ENCODE assay signal across 8 cellular contexts in the genomic region with DNA sequence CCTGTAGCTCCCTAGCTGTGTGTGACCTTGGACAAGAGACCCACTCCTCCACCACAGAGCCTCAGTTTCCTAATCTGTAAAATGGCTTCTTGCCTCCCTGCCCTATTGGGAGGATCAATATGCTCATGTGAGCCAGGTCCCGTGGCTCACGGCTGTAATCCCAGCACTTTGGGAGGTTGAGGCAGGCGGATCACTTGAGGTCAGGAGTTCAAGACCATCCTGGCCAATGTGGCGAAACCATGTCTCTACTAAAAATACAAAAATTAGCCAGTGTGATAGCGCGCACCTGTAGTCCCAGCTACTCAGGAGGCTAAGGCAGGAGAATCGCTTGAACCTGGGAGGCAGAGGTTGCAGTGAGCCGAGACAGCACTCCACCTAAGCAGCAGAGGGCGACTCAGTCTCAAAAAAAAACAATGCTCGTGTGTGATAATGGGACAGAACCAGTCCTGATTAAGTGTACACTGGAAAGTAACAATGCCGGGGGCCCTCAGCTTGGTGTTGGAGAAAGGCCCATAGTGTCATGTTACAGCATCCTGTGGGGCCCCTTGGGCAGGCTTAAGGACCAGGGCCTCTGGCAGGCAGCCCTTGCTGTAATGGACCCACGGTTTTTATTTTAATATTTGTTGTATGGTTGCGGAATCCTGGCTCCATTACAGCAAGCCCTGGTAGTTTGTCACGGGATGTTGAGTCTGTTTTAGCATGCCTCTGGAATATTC. TPM values are rescaled to one million over a fixed set of nuclear protein-coding genes. Genes with fewer than 3 reads are reported as not detected.
DNase-seq lines count a peak whose midpoint lies in the region; ATAC-seq, FAIRE-seq and TF ChIP-seq lines count a peak whose summit lies in the region.

No MANE protein-coding gene starts in this region.

- TF ChIP-seq CTCF in SU-DHL-6 (IDR thresholded peaks at IDR 0.05; ENCODE audit: insufficient read depth, low read length, poor library complexity, severe bottlenecking) = peak; percentile 30
- peak; percentile 81 for TF ChIP-seq CTCF in HepG2 (CRISPR knock-in tag; IDR thresholded peaks at IDR 0.05)
- peak; percentile 17 to 76 (median 51) for TF ChIP-seq CTCF in thyroid gland (IDR thresholded peaks at IDR 0.05)

- H3F3A ChIP-seq in SU-DHL-6 (ENCODE audit: insufficient read depth) = peaks cover 34% of the 10 kb centered on the region

- ATAC-seq in HepG2 (peak; percentile 62), HG02981 (IDR thresholded peaks at IDR 0.05; ENCODE audit: unreplicated experiment) (no peak)

- H3K4me1 ChIP-seq in HepG2 (ENCODE audit: insufficient read depth, low read length) (peaks cover 57% of the 10 kb centered on the region), thyroid gland (peaks cover 4 to 18% of the 10 kb centered on the region in 2 donors)

- intact Hi-C loops in HepG2 (cut with micrococcal nuclease; ENCODE audit: unreplicated experiment) = loop anchor here (1.0 kb wide), 1 partner anchor 67 kb away; no protein-coding TSS in a partner anchor
- intact Hi-C loops in thyroid gland (cut with DNase I) = loop anchor here (2.0 kb wide), 1 partner anchor 44 kb away; no protein-coding TSS in a partner anchor
- intact Hi-C loops in posterior vena cava (cut with DNase I) = no loop called here

- no peak overlapping the region for H3K4me2 ChIP-seq in SU-DHL-6 (ENCODE audit: low read depth, low read length, poor library complexity, severe bottlenecking)
- peak overlapping the region; percentile 68 for H3K4me2 ChIP-seq in HepG2 (ENCODE audit: low read depth, low read length)

- no peak overlapping the region for H3K4me3 ChIP-seq in SU-DHL-6 (ENCODE audit: insufficient read depth, low read length, poor library complexity, severe bottlenecking)
- H3K4me3 ChIP-seq in HepG2 (replicated peaks in 1 of 3; ENCODE audit: insufficient read depth in 1 of 3, low read depth in 2 of 3, low read length in 3 of 3) = peak overlapping the region in 1 of 3 experiments; percentile 46; a peak in 1 of 6 replicates
- H3K4me3 ChIP-seq in thyroid gland (replicated peaks in 1 of 3) = no peak overlapping the region

- no TSS peak for BruUV-seq in HepG2 (replicated peaks; lab: Mats Ljungman, UMichigan)

- CTCF ChIA-PET in HepG2 (lab: Yijun Ruan, JAX; ENCODE audit: low intra/inter-chr PET ratio, low total read pairs) = interaction anchor here (0.9 to 2.5 kb wide), 2 partner anchors 36 to 44 kb away, joined by 3 to 28 read pairs; no protein-coding TSS in a partner anchor

- in situ Hi-C loops in T47D (cut with HindIII; ENCODE audit: low pct_unique_long_range_greater_than_20kb, low sequenced_read_pairs) (no loop called here), HepG2 (cut with HindIII; ENCODE audit: extremely low pct_ligation_motif_present, low pct_unique_long_range_greater_than_20kb) (no loop called here)

- peak; percentile 68 for TF ChIP-seq RAD21 in HepG2 (CRISPR knock-in tag; IDR thresholded peaks at IDR 0.05)

- H3K9me2 ChIP-seq in SU-DHL-6 (replicated peaks; ENCODE audit: insufficient read depth, low read length) = no peaks in the 10 kb centered on the region

- 26% methylated on average over 11 of the region's 14 CpGs for WGBS in HepG2 (ENCODE audit: low lambda C conversion rate)
- 39 to 42% methylated on average over 14 of the region's 14 CpGs for WGBS in thyroid gland, 2 donors

- no peak for TF ChIP-seq EP300 in HepG2 (IDR thresholded peaks at IDR 0.05; ENCODE audit: low read depth in 2 of 2, low read length in 2 of 2)
- TF ChIP-seq EP300 in HepG2 (CRISPR knock-in tag; IDR thresholded peaks at IDR 0.05; ENCODE audit: borderline replicate concordance) = no peak

- DNase-seq in GM04504 (ENCODE audit: low read depth) = peak; percentile 65
- DNase-seq in NCI-H1092 treated with DMSO at 0.1 percent for 48 hours (lab: John Stamatoyannopoulos, UW) = peak; percentile 33
- peak; percentile 30 to 82 for DNase-seq in T47D (ENCODE audit: low read depth in 1 of 2, low spot score in 1 of 2)
- DNase-seq in HepG2 (ENCODE audit: low spot score) = peak; percentile 74
- DNase-seq in thyroid gland = peak; percentile 33 to 47
- no peak for DNase-seq in posterior vena cava (ENCODE audit: low spot score)

- POLR2A ChIA-PET in HepG2 (lab: Yijun Ruan, JAX) = interaction anchor here (1.0 to 1.8 kb wide), 7 partner anchors 9 to 67 kb away, joined by 3 to 7 read pairs (median 4); partner anchors contain the start of genes ALDH16A1, FCGRT and RPL13A

- H3K79me2 ChIP-seq in SU-DHL-6 (ENCODE audit: insufficient read depth, low read length) = no peaks in the 10 kb centered on the region
- peaks cover 5% of the 10 kb centered on the region for H3K79me2 ChIP-seq in HepG2 (ENCODE audit: insufficient read depth, low read length)

- H3K27ac ChIP-seq in SU-DHL-6 (ENCODE audit: low read depth, low read length) = no peak overlapping the region
- H3K27ac ChIP-seq in HepG2 (ENCODE audit: extremely low read length, insufficient read depth, low read length) = no peak overlapping the region
- peak overlapping the region in 1 of 3 donors; percentile 13 for H3K27ac ChIP-seq in thyroid gland

- H3K9ac ChIP-seq in SU-DHL-6 (ENCODE audit: low read length) = no peak overlapping the region
- H3K9ac ChIP-seq in HepG2 (ENCODE audit: insufficient read depth, low read depth, low read length) = no peak overlapping the region

- no peaks in the 10 kb centered on the region for H3K27me3 ChIP-seq in SU-DHL-6 (ENCODE audit: low read length)
- no peaks in the 10 kb centered on the region for H3K27me3 ChIP-seq in HepG2 (ENCODE audit: control insufficient read depth in 1 of 2, insufficient read depth in 2 of 2, low read length in 2 of 2)
- no peaks in the 10 kb centered on the region for H3K27me3 ChIP-seq in thyroid gland

- peaks cover 10% of the 10 kb centered on the region; the same call in 1 of the 2 replicates for H4K20me1 ChIP-seq in SU-DHL-6 (ENCODE audit: low read depth, low read length)
- peaks cover 17% of the 10 kb centered on the region; the same call in 1 of the 2 replicates for H4K20me1 ChIP-seq in HepG2 (ENCODE audit: insufficient read depth, low read length)

- no peaks in the 10 kb centered on the region for H3K9me3 ChIP-seq in SU-DHL-6 (ENCODE audit: insufficient read depth, low read length)
- no peaks in the 10 kb centered on the region for H3K9me3 ChIP-seq in HepG2 (ENCODE audit: low read length)
- no peaks in the 10 kb centered on the region for H3K9me3 ChIP-seq in thyroid gland

- TF ChIP-seq POLR2A in HepG2 (IDR thresholded peaks at IDR 0.05; ENCODE audit: insufficient read depth in 1 of 2, low read depth in 2 of 2, low read length in 2 of 2) (no peak), thyroid gland (IDR thresholded peaks at IDR 0.05) (no peak)

- H2AFZ ChIP-seq in SU-DHL-6 (ENCODE audit: low read depth, low read length, severe bottlenecking) (no peak overlapping the region), HepG2 (ENCODE audit: low read length) (no peak overlapping the region)

- FAIRE-seq in HepG2 (lab: Jason Lieb, UNC) = peak; percentile 57

- H3K36me3 ChIP-seq in SU-DHL-6 (ENCODE audit: low read length) = peaks cover 13% of the 10 kb centered on the region
- peaks cover 9 to 17% of the 10 kb centered on the region in 2 experiments for H3K36me3 ChIP-seq in HepG2 (replicated peaks in 1 of 2; ENCODE audit: control insufficient read depth in 1 of 2, insufficient read depth in 2 of 2, low read length in 2 of 2)
- peaks cover 18 to 20% of the 10 kb centered on the region in 2 donors for H3K36me3 ChIP-seq in thyroid gland

RNA-seq across cellular contexts. Expression of gene RPS11, which starts 6.8 kb away (rescaled TPM):
- total RNA-seq in HepG2 (2016; rRNA removed; fragmentation: Illumina TruSeq; extraction: Trizol) (2,345 and 2,734 TPM in 2 replicates), thyroid gland (1,000 to 10,000 TPM; 1,543 to 4,390 (median 2,518) TPM), posterior vena cava (1,000 to 10,000 TPM; 1,242 to 1,344 TPM)
- 3,922 and 3,962 TPM in 2 replicates for total RNA-seq in HepG2 (2016; cell fraction: cytosol; rRNA removed; fragmentation: Illumina TruSeq; extraction: Trizol; ENCODE audit: low read depth)
- 2,320 and 2,893 TPM in 2 replicates for total RNA-seq in HepG2 (2016; cell fraction: insoluble cytoplasmic fraction; rRNA removed; fragmentation: Illumina TruSeq; extraction: Trizol)
- total RNA-seq in HepG2 (2016; cell fraction: membrane; rRNA removed; fragmentation: Illumina TruSeq; extraction: Trizol) = 5,292 and 5,634 TPM in 2 replicates
- total RNA-seq in HepG2 (2016; cell fraction: nucleus; rRNA removed; fragmentation: Illumina TruSeq; extraction: Trizol) = 817 and 896 TPM in 2 replicates
- 2,839 and 2,896 TPM in 2 replicates for polyA plus RNA-seq in HepG2 (2011; rRNA removed)
- polyA plus RNA-seq in HepG2 (2011; cell fraction: cytosol; rRNA removed) = 6,087 and 6,094 TPM in 2 replicates
- 1,822 and 1,919 TPM in 2 replicates for polyA plus RNA-seq in HepG2 (2011; cell fraction: nucleus; rRNA removed)
- polyA plus RNA-seq in HepG2 (2012) = 3,444 and 3,595 TPM in 2 replicates
- polyA plus RNA-seq in HepG2 (2016; cell fraction: cytosol; fragmentation: Illumina TruSeq; extraction: Trizol; ENCODE audit: low read depth) = 4,821 and 5,462 TPM in 2 replicates
- 3,269 and 3,282 TPM in 2 replicates for polyA plus RNA-seq in HepG2 (2016; cell fraction: insoluble cytoplasmic fraction; fragmentation: Illumina TruSeq; extraction: Trizol; ENCODE audit: low read depth)
- polyA plus RNA-seq in HepG2 (2016; cell fraction: membrane; fragmentation: Illumina TruSeq; extraction: Trizol; ENCODE audit: low read depth) = 6,240 and 6,461 TPM in 2 replicates
- 1,822 and 1,918 TPM in 2 replicates for polyA plus RNA-seq in HepG2 (2016; cell fraction: nucleus; fragmentation: Illumina TruSeq; extraction: Trizol; ENCODE audit: insufficient read depth, low read depth)
- polyA minus RNA-seq in HepG2 (2011; rRNA and poly(A)+ RNA removed; ENCODE audit: low replicate concordance) = 1,415 and 1,765 TPM in 2 replicates
- polyA minus RNA-seq in HepG2 (2011; cell fraction: cytosol; rRNA and poly(A)+ RNA removed) = 470 and 550 TPM in 2 replicates
- 202 and 266 TPM in 2 replicates for polyA minus RNA-seq in HepG2 (2011; cell fraction: nucleus; rRNA and poly(A)+ RNA removed)

RNA-seq across cellular contexts. Expression of gene FCGRT, which starts 9.4 kb away (rescaled TPM):
- total RNA-seq in HepG2 (2016; rRNA removed; fragmentation: Illumina TruSeq; extraction: Trizol) = 124 and 225 TPM in 2 replicates
- total RNA-seq in HepG2 (2016; cell fraction: cytosol; rRNA removed; fragmentation: Illumina TruSeq; extraction: Trizol; ENCODE audit: low read depth) = 222 and 258 TPM in 2 replicates
- 102 and 228 TPM in 2 replicates for total RNA-seq in HepG2 (2016; cell fraction: insoluble cytoplasmic fraction; rRNA removed; fragmentation: Illumina TruSeq; extraction: Trizol)
- 261 and 289 TPM in 2 replicates for total RNA-seq in HepG2 (2016; cell fraction: membrane; rRNA removed; fragmentation: Illumina TruSeq; extraction: Trizol)
- total RNA-seq in HepG2 (2016; cell fraction: nucleus; rRNA removed; fragmentation: Illumina TruSeq; extraction: Trizol) = 141 and 165 TPM in 2 replicates
- 121 and 149 TPM in 2 replicates for polyA plus RNA-seq in HepG2 (2011; rRNA removed)
- polyA plus RNA-seq in HepG2 (2011; cell fraction: cytosol; rRNA removed) = 105 and 151 TPM in 2 replicates
- polyA plus RNA-seq in HepG2 (2011; cell fraction: nucleus; rRNA removed) = 256 and 257 TPM in 2 replicates
- 143 and 177 TPM in 2 replicates for polyA plus RNA-seq in HepG2 (2012)
- 245 and 266 TPM in 2 replicates for polyA plus RNA-seq in HepG2 (2016; cell fraction: cytosol; fragmentation: Illumina TruSeq; extraction: Trizol; ENCODE audit: low read depth)
- 107 and 130 TPM in 2 replicates for polyA plus RNA-seq in HepG2 (2016; cell fraction: insoluble cytoplasmic fraction; fragmentation: Illumina TruSeq; extraction: Trizol; ENCODE audit: low read depth)
- polyA plus RNA-seq in HepG2 (2016; cell fraction: membrane; fragmentation: Illumina TruSeq; extraction: Trizol; ENCODE audit: low read depth) = 257 and 263 TPM in 2 replicates
- 289 and 295 TPM in 2 replicates for polyA plus RNA-seq in HepG2 (2016; cell fraction: nucleus; fragmentation: Illumina TruSeq; extraction: Trizol; ENCODE audit: insufficient read depth, low read depth)
- polyA minus RNA-seq in HepG2 (2011; rRNA and poly(A)+ RNA removed; ENCODE audit: low replicate concordance) = 0.65 and 115 TPM in 2 replicates
- 72.8 and 82.9 TPM in 2 replicates for polyA minus RNA-seq in HepG2 (2011; cell fraction: cytosol; rRNA and poly(A)+ RNA removed)
- 27.6 and 29.2 TPM in 2 replicates for polyA minus RNA-seq in HepG2 (2011; cell fraction: nucleus; rRNA and poly(A)+ RNA removed)
- total RNA-seq in thyroid gland = 100 to 1,000 TPM; 149 to 248 (median 180) TPM
- total RNA-seq in posterior vena cava = 100 to 1,000 TPM; 192 to 304 TPM

RNA-seq across cellular contexts. Expression of gene RPL13A, which starts 15.6 kb away (rescaled TPM):
- total RNA-seq in HepG2 (2016; rRNA removed; fragmentation: Illumina TruSeq; extraction: Trizol) (2,601 and 3,137 TPM in 2 replicates), thyroid gland (1,000 to 10,000 TPM; 1,542 to 2,853 (median 2,123) TPM), posterior vena cava (1,000 to 10,000 TPM; 1,658 to 1,769 TPM)
- 4,258 and 4,636 TPM in 2 replicates for total RNA-seq in HepG2 (2016; cell fraction: cytosol; rRNA removed; fragmentation: Illumina TruSeq; extraction: Trizol; ENCODE audit: low read depth)
- total RNA-seq in HepG2 (2016; cell fraction: insoluble cytoplasmic fraction; rRNA removed; fragmentation: Illumina TruSeq; extraction: Trizol) = 2,656 and 3,295 TPM in 2 replicates
- total RNA-seq in HepG2 (2016; cell fraction: membrane; rRNA removed; fragmentation: Illumina TruSeq; extraction: Trizol) = 7,013 and 7,095 TPM in 2 replicates
- total RNA-seq in HepG2 (2016; cell fraction: nucleus; rRNA removed; fragmentation: Illumina TruSeq; extraction: Trizol) = 1,096 and 1,183 TPM in 2 replicates
- 3,407 and 3,954 TPM in 2 replicates for polyA plus RNA-seq in HepG2 (2011; rRNA removed)
- 2,986 and 5,309 TPM in 2 replicates for polyA plus RNA-seq in HepG2 (2011; cell fraction: cytosol; rRNA removed)
- polyA plus RNA-seq in HepG2 (2011; cell fraction: nucleus; rRNA removed) = 2,708 and 2,782 TPM in 2 replicates
- polyA plus RNA-seq in HepG2 (2012) = 2,954 and 4,264 TPM in 2 replicates
- 5,376 and 5,987 TPM in 2 replicates for polyA plus RNA-seq in HepG2 (2016; cell fraction: cytosol; fragmentation: Illumina TruSeq; extraction: Trizol; ENCODE audit: low read depth)
- 3,762 and 3,802 TPM in 2 replicates for polyA plus RNA-seq in HepG2 (2016; cell fraction: insoluble cytoplasmic fraction; fragmentation: Illumina TruSeq; extraction: Trizol; ENCODE audit: low read depth)
- polyA plus RNA-seq in HepG2 (2016; cell fraction: membrane; fragmentation: Illumina TruSeq; extraction: Trizol; ENCODE audit: low read depth) = 7,707 and 8,057 TPM in 2 replicates
- polyA plus RNA-seq in HepG2 (2016; cell fraction: nucleus; fragmentation: Illumina TruSeq; extraction: Trizol; ENCODE audit: insufficient read depth, low read depth) = 2,294 and 2,333 TPM in 2 replicates
- 2,394 and 2,613 TPM in 2 replicates for polyA minus RNA-seq in HepG2 (2011; rRNA and poly(A)+ RNA removed; ENCODE audit: low replicate concordance)
- 898 and 937 TPM in 2 replicates for polyA minus RNA-seq in HepG2 (2011; cell fraction: cytosol; rRNA and poly(A)+ RNA removed)
- polyA minus RNA-seq in HepG2 (2011; cell fraction: nucleus; rRNA and poly(A)+ RNA removed) = 1,540 and 1,647 TPM in 2 replicates

RNA-seq across cellular contexts. Expression of gene RCN3, which starts 24.8 kb away (rescaled TPM):
- total RNA-seq in HepG2 (2016; rRNA removed; fragmentation: Illumina TruSeq; extraction: Trizol) (1.7 and 10.1 TPM in 2 replicates), thyroid gland (10 to 100 TPM in 3 of 4 donors, 1 to 10 TPM in 1; 9.7 to 12.6 (median 11.3) TPM), posterior vena cava (100 to 1,000 TPM in 1 of 2 donors, 10 to 100 TPM in 1; 94.0 to 128 TPM)
- total RNA-seq in HepG2 (2016; cell fraction: cytosol; rRNA removed; fragmentation: Illumina TruSeq; extraction: Trizol; ENCODE audit: low read depth) = 2.9 TPM in 2 replicates
- 2.5 and 10.4 TPM in 2 replicates for total RNA-seq in HepG2 (2016; cell fraction: insoluble cytoplasmic fraction; rRNA removed; fragmentation: Illumina TruSeq; extraction: Trizol)
- total RNA-seq in HepG2 (2016; cell fraction: membrane; rRNA removed; fragmentation: Illumina TruSeq; extraction: Trizol) = 3.9 and 4.3 TPM in 2 replicates
- total RNA-seq in HepG2 (2016; cell fraction: nucleus; rRNA removed; fragmentation: Illumina TruSeq; extraction: Trizol) = 12.9 and 16.5 TPM in 2 replicates
- 3.0 and 3.3 TPM in 2 replicates for polyA plus RNA-seq in HepG2 (2011; rRNA removed)
- 0.79 and 1.6 TPM in 2 replicates for polyA plus RNA-seq in HepG2 (2011; cell fraction: cytosol; rRNA removed)
- polyA plus RNA-seq in HepG2 (2011; cell fraction: nucleus; rRNA removed) = 33.2 and 45.9 TPM in 2 replicates
- 4.9 and 5.2 TPM in 2 replicates for polyA plus RNA-seq in HepG2 (2012)
- 4.8 and 4.9 TPM in 2 replicates for polyA plus RNA-seq in HepG2 (2016; cell fraction: cytosol; fragmentation: Illumina TruSeq; extraction: Trizol; ENCODE audit: low read depth)
- 3.3 and 3.5 TPM in 2 replicates for polyA plus RNA-seq in HepG2 (2016; cell fraction: insoluble cytoplasmic fraction; fragmentation: Illumina TruSeq; extraction: Trizol; ENCODE audit: low read depth)
- polyA plus RNA-seq in HepG2 (2016; cell fraction: membrane; fragmentation: Illumina TruSeq; extraction: Trizol; ENCODE audit: low read depth) = 4.3 and 6.1 TPM in 2 replicates
- polyA plus RNA-seq in HepG2 (2016; cell fraction: nucleus; fragmentation: Illumina TruSeq; extraction: Trizol; ENCODE audit: insufficient read depth, low read depth) = 61.4 and 74.8 TPM in 2 replicates
- 0.14 and 0.50 TPM in 2 replicates for polyA minus RNA-seq in HepG2 (2011; rRNA and poly(A)+ RNA removed; ENCODE audit: low replicate concordance)
- not detected in 2 replicates for polyA minus RNA-seq in HepG2 (2011; cell fraction: cytosol; rRNA and poly(A)+ RNA removed)
- 3.1 and 4.0 TPM in 2 replicates for polyA minus RNA-seq in HepG2 (2011; cell fraction: nucleus; rRNA and poly(A)+ RNA removed)

RNA-seq across cellular contexts. Expression of gene FLT3LG, which starts 29.0 kb away (rescaled TPM):
- 0.58 and 1.5 TPM in 2 replicates for total RNA-seq in HepG2 (2016; rRNA removed; fragmentation: Illumina TruSeq; extraction: Trizol)
- total RNA-seq in HepG2 (2016; cell fraction: cytosol; rRNA removed; fragmentation: Illumina TruSeq; extraction: Trizol; ENCODE audit: low read depth) = 2.3 and 2.9 TPM in 2 replicates
- total RNA-seq in HepG2 (2016; cell fraction: insoluble cytoplasmic fraction; rRNA removed; fragmentation: Illumina TruSeq; extraction: Trizol) = 0.67 and 1.4 TPM in 2 replicates
- total RNA-seq in HepG2 (2016; cell fraction: membrane; rRNA removed; fragmentation: Illumina TruSeq; extraction: Trizol) = 2.2 and 2.3 TPM in 2 replicates
- total RNA-seq in HepG2 (2016; cell fraction: nucleus; rRNA removed; fragmentation: Illumina TruSeq; extraction: Trizol) = 1.3 and 2.9 TPM in 2 replicates
- polyA plus RNA-seq in HepG2 (2011; rRNA removed) = 2.6 and 3.0 TPM in 2 replicates
- 1.1 and 1.7 TPM in 2 replicates for polyA plus RNA-seq in HepG2 (2011; cell fraction: cytosol; rRNA removed)
- polyA plus RNA-seq in HepG2 (2011; cell fraction: nucleus; rRNA removed) = 5.2 and 6.9 TPM in 2 replicates
- 2.0 and 4.6 TPM in 2 replicates for polyA plus RNA-seq in HepG2 (2012)
- 4.2 and 4.4 TPM in 2 replicates for polyA plus RNA-seq in HepG2 (2016; cell fraction: cytosol; fragmentation: Illumina TruSeq; extraction: Trizol; ENCODE audit: low read depth)
- 2.3 and 2.4 TPM in 2 replicates for polyA plus RNA-seq in HepG2 (2016; cell fraction: insoluble cytoplasmic fraction; fragmentation: Illumina TruSeq; extraction: Trizol; ENCODE audit: low read depth)
- 2.5 and 3.6 TPM in 2 replicates for polyA plus RNA-seq in HepG2 (2016; cell fraction: membrane; fragmentation: Illumina TruSeq; extraction: Trizol; ENCODE audit: low read depth)
- polyA plus RNA-seq in HepG2 (2016; cell fraction: nucleus; fragmentation: Illumina TruSeq; extraction: Trizol; ENCODE audit: insufficient read depth, low read depth) = 7.4 and 8.8 TPM in 2 replicates
- polyA minus RNA-seq in HepG2 (2011; rRNA and poly(A)+ RNA removed; ENCODE audit: low replicate concordance) = 1.2 and 1.7 TPM in 2 replicates
- 0.79 and 2.5 TPM in 2 replicates for polyA minus RNA-seq in HepG2 (2011; cell fraction: cytosol; rRNA and poly(A)+ RNA removed)
- polyA minus RNA-seq in HepG2 (2011; cell fraction: nucleus; rRNA and poly(A)+ RNA removed) = 0.90 and 1.1 TPM in 2 replicates
- 1 to 10 TPM; 2.8 to 7.3 (median 6.3) TPM for total RNA-seq in thyroid gland
- 10 to 100 TPM in 1 of 2 donors, 1 to 10 TPM in 1; 7.3 to 12.0 TPM for total RNA-seq in posterior vena cava

Comparison
In these comparisons a context has a peak if more than half of its experiments do, and no peak if none do; other contexts are left out.
1. CTCF ChIP-seq: peak in every context shown above with its lines; median percentile 81 in HepG2; 51 in thyroid gland; 30 in SU-DHL-6.
2. intact Hi-C loops: an anchor here in HepG2 (1.0 kb wide) and thyroid gland (2.0 kb wide); none called in posterior vena cava.